17 cellular contexts compared by ENCODE assay signal in genomic region chr2:240473211-240473610, GRCh38. TPM values are rescaled to one million over a fixed set of nuclear protein-coding genes. Genes with fewer than 3 reads are reported as not detected.
DNase-seq lines count a peak whose midpoint lies in the region; ATAC-seq, FAIRE-seq and TF ChIP-seq lines count a peak whose summit lies in the region.
"Had no signal": no experiment of that assay in that cellular context is flagged by ENCODE, and none has a peak within 500 bp of the region (broad histone marks: within the 10 kb centered on the region; RNA-seq: fewer than 3 reads in every experiment).

No MANE protein-coding gene starts in this region.

- H3K27me3 Mint-ChIP-seq in activated CD4-positive, alpha-beta T cell treated with anti-CD3 and anti-CD28 coated beads, Interleukin-2, amount 10 ng/mL, durations not matched to agents 24 days and 14 days = no peaks in the 10 kb centered on the region
- H3K27me3 Mint-ChIP-seq: CD4-positive, alpha-beta T cell; IgD-negative memory B cell had no signal

- H2AFZ ChIP-seq in SK-N-SH (ENCODE audit: low read depth) = no peak overlapping the region

- peak; percentile 23 for FAIRE-seq in small intestine (lab: Jason Lieb, UNC)
- FAIRE-seq: GM12891 had no signal

- no peaks in the 10 kb centered on the region for H4K20me1 ChIP-seq in SK-N-SH (ENCODE audit: insufficient read depth)

- intact Hi-C loops in activated CD4-positive, alpha-beta T cell treated with anti-CD3 and anti-CD28 coated beads, Interleukin-2, amount 10 ng/mL, durations not matched to agents 24 days and 14 days (cut with micrococcal nuclease) = no loop called here

- no peaks in the 10 kb centered on the region for H3K9me2 ChIP-seq in SK-N-SH

- H3K36me3 ChIP-seq in SK-N-SH (replicated peaks in 1 of 2; ENCODE audit: control insufficient read depth in 1 of 2, insufficient read depth in 2 of 2, low read length in 1 of 2) (no peaks in the 10 kb centered on the region), adipocyte (ENCODE audit: control insufficient read depth, insufficient read depth, low read length, severe bottlenecking) (no peaks in the 10 kb centered on the region), small intestine (ENCODE audit: control insufficient read depth in 2 of 2, insufficient read depth in 2 of 2, low read length in 2 of 2) (no peaks in the 10 kb centered on the region)

- H3K4me3 ChIP-seq in SK-N-SH (ENCODE audit: low read depth in 2 of 2, low read length in 1 of 2) (no peak overlapping the region), adipocyte (ENCODE audit: low read length) (peak overlapping the region; percentile 15), small intestine (ENCODE audit: low read depth in 1 of 2, low read length in 2 of 2) (no peak overlapping the region)
- H3K4me3 ChIP-seq: BLaER1 treated with 17β-estradiol and CSF1 and Interleukin-3, amounts not matched to agents 10 nM and 100 nM had no signal

- TF ChIP-seq RAD21 in SK-N-SH (IDR thresholded peaks at IDR 0.05; ENCODE audit: low read length) = no peak

- no peaks in the 10 kb centered on the region for H3K4me1 Mint-ChIP-seq in activated CD4-positive, alpha-beta T cell treated with anti-CD3 and anti-CD28 coated beads, Interleukin-2, amount 10 ng/mL, durations not matched to agents 24 days and 14 days

- no peaks in the 10 kb centered on the region; a peak in 1 of 4 replicates for H3K4me1 ChIP-seq in SK-N-SH (ENCODE audit: control insufficient read depth in 1 of 2, insufficient read depth in 2 of 2, low read depth in 1 of 2, low read length in 1 of 2)
- no peaks in the 10 kb centered on the region for H3K4me1 ChIP-seq in adipocyte (ENCODE audit: control insufficient read depth, insufficient read depth, low read length)
- H3K4me1 ChIP-seq in small intestine (ENCODE audit: control insufficient read depth in 2 of 2, insufficient read depth in 1 of 2, low read depth in 1 of 2, low read length in 1 of 2) = no peaks in the 10 kb centered on the region

- 83% methylated on average over 4 of the region's 4 CpGs for WGBS in SK-N-SH (ENCODE audit: low lambda C conversion rate)
- WGBS in small intestine, 3 donors = 93 to 96% (median 95%) methylated on average over 4 of the region's 4 CpGs

- no peak for TF ChIP-seq CTCF in SK-N-SH (IDR thresholded peaks at IDR 0.05)

- H3K79me2 ChIP-seq in SK-N-SH (ENCODE audit: insufficient read depth) = no peaks in the 10 kb centered on the region

- ATAC-seq in SK-N-SH treated with all-trans-retinoic acid at 6 μM for 48 hours (no peak), GM21526 (IDR thresholded peaks at IDR 0.05; ENCODE audit: low FRiP score, unreplicated experiment) (no peak), GM19452 (IDR thresholded peaks at IDR 0.05; ENCODE audit: unreplicated experiment) (no peak)

- TF ChIP-seq EP300 in SK-N-SH (IDR thresholded peaks at IDR 0.05; ENCODE audit: borderline replicate concordance in 1 of 2, low read depth in 1 of 2, low read length in 1 of 2) = no peak

- no peak overlapping the region for H3K4me2 ChIP-seq in SK-N-SH

- H3K27ac ChIP-seq in SK-N-SH (ENCODE audit: low read depth in 2 of 2, low read length in 1 of 2) (no peak overlapping the region), small intestine (ENCODE audit: low read depth in 1 of 2, low read length in 1 of 2) (no peak overlapping the region)

- H3K27me3 ChIP-seq in SK-N-SH (ENCODE audit: insufficient read depth) (no peaks in the 10 kb centered on the region), adipocyte (replicated peaks; ENCODE audit: control insufficient read depth, insufficient read depth, low read length) (no peaks in the 10 kb centered on the region), small intestine (ENCODE audit: control insufficient read depth in 2 of 2, insufficient read depth in 2 of 2, low read length in 2 of 2) (no peaks in the 10 kb centered on the region)
- H3K27me3 ChIP-seq: BLaER1 treated with 17β-estradiol and CSF1 and Interleukin-3, amounts not matched to agents 10 nM and 100 nM had no signal

- H3K36me3 Mint-ChIP-seq in activated CD4-positive, alpha-beta T cell treated with anti-CD3 and anti-CD28 coated beads, Interleukin-2, amount 10 ng/mL, durations not matched to agents 24 days and 14 days (ENCODE audit: low read depth) = peaks cover 9% of the 10 kb centered on the region

- CTCF ChIA-PET in SK-N-SH (lab: Yijun Ruan, JAX) = interaction anchor here (1.0 to 1.2 kb wide), 2 partner anchors 12 to 41 kb away, joined by 3 read pairs; no protein-coding TSS in a partner anchor

- H3K9me3 Mint-ChIP-seq in activated CD4-positive, alpha-beta T cell treated with anti-CD3 and anti-CD28 coated beads, Interleukin-2, amount 10 ng/mL, durations not matched to agents 24 days and 14 days = peaks cover 11% of the 10 kb centered on the region
- H3K9me3 Mint-ChIP-seq: CD4-positive, alpha-beta T cell had no signal

- no peak overlapping the region for H3K9ac ChIP-seq in SK-N-SH
- no peak overlapping the region for H3K9ac ChIP-seq in adipocyte (ENCODE audit: low read length)
- H3K9ac ChIP-seq: BLaER1 treated with 17β-estradiol and CSF1 and Interleukin-3, amounts not matched to agents 10 nM and 100 nM had no signal

- DNase-seq in SK-N-SH = no peak
- DNase-seq in adipocyte (ENCODE audit: low read depth) = no peak
- peak; percentile 6 for DNase-seq in fibroblast of peridontal ligament (ENCODE audit: extremely low read depth)
- DNase-seq in small intestine = no peak
- DNase-seq in activated CD4-positive, alpha-beta T cell treated with anti-CD3 and anti-CD28 coated beads, Interleukin-2, amount 10 ng/mL, durations not matched to agents 24 days and 14 days = no peak
- DNase-seq: 8988T; ACHN; Calu3; CD4-positive, alpha-beta T cell; DMS 273 treated with DMSO at 0.1 percent for 48 hours; HCEC 1CT had no signal

- H3K4me3 Mint-ChIP-seq in activated CD4-positive, alpha-beta T cell treated with anti-CD3 and anti-CD28 coated beads, Interleukin-2, amount 10 ng/mL, durations not matched to agents 24 days and 14 days = no peak overlapping the region
- H3K4me3 Mint-ChIP-seq: CD4-positive, alpha-beta T cell had no signal

- H3K9me3 ChIP-seq in SK-N-SH (peaks cover 14% of the 10 kb centered on the region), adipocyte (ENCODE audit: control insufficient read depth, low read length) (peaks cover 17% of the 10 kb centered on the region), small intestine (ENCODE audit: control insufficient read depth, low read depth) (no peaks in the 10 kb centered on the region)

- H3F3A ChIP-seq in SK-N-SH (replicated peaks; ENCODE audit: insufficient read depth) = peaks cover 6% of the 10 kb centered on the region

- no peak overlapping the region for H3K27ac Mint-ChIP-seq in activated CD4-positive, alpha-beta T cell treated with anti-CD3 and anti-CD28 coated beads, Interleukin-2, amount 10 ng/mL, durations not matched to agents 24 days and 14 days
- H3K27ac Mint-ChIP-seq: CD4-positive, alpha-beta T cell; IgD-negative memory B cell had no signal

- POLR2A ChIA-PET in SK-N-SH (lab: Yijun Ruan, JAX) = no interaction called here

TF ChIP-seq in SK-N-SH, 30 proteins besides CTCF, POLR2A, EP300 and RAD21 (continues in another document):
- TF ChIP-seq, protein P1, sequence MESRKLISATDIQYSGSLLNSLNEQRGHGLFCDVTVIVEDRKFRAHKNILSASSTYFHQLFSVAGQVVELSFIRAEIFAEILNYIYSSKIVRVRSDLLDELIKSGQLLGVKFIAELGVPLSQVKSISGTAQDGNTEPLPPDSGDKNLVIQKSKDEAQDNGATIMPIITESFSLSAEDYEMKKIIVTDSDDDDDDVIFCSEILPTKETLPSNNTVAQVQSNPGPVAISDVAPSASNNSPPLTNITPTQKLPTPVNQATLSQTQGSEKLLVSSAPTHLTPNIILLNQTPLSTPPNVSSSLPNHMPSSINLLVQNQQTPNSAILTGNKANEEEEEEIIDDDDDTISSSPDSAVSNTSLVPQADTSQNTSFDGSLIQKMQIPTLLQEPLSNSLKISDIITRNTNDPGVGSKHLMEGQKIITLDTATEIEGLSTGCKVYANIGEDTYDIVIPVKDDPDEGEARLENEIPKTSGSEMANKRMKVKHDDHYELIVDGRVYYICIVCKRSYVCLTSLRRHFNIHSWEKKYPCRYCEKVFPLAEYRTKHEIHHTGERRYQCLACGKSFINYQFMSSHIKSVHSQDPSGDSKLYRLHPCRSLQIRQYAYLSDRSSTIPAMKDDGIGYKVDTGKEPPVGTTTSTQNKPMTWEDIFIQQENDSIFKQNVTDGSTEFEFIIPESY (IDR thresholded peaks at IDR 0.05; ENCODE audit: borderline replicate concordance, low read depth) = no peak
- TF ChIP-seq GATA2 (CRISPR knock-in tag; IDR thresholded peaks at IDR 0.05) = no peak
- TF ChIP-seq YY1 (IDR thresholded peaks at IDR 0.05; ENCODE audit: low read depth) = no peak
- no peak for TF ChIP-seq TEAD4 (IDR thresholded peaks at IDR 0.05; ENCODE audit: borderline replicate concordance, insufficient read depth)
- no peak for TF ChIP-seq EZH2phosphoT487 (IDR thresholded peaks at IDR 0.05; ENCODE audit: borderline replicate concordance, low read depth)
- TF ChIP-seq PBX3 (IDR thresholded peaks at IDR 0.05) = no peak
- no peak for TF ChIP-seq USF1 (IDR thresholded peaks at IDR 0.05; ENCODE audit: borderline replicate concordance, low read depth)
- no peak for TF ChIP-seq TAF1 (IDR thresholded peaks at IDR 0.05; ENCODE audit: borderline replicate concordance, low read depth, low read length)
- TF ChIP-seq ELF1 (IDR thresholded peaks at IDR 0.05) = no peak
- no peak for TF ChIP-seq RFX5 (IDR thresholded peaks at IDR 0.05; ENCODE audit: low read length)
- no peak for TF ChIP-seq MXI1 (IDR thresholded peaks at IDR 0.05; ENCODE audit: low read depth, low read length)

RNA-seq across cellular contexts. Expression of gene GPC1, which starts 37.7 kb away (rescaled TPM):
- polyA plus RNA-seq in SK-N-SH (2012; rRNA removed) (49.0 and 65.5 TPM in 2 replicates), small intestine (10 to 100 TPM in 1 of 3 donors, 1 to 10 TPM in 1, under 1 TPM in 1; 0.89 to 15.5 (median 2.7) TPM)
- 25.9 and 50.4 TPM in 2 replicates for polyA plus RNA-seq in SK-N-SH (2012; cell fraction: cytosol; rRNA removed)
- 183 TPM in 2 replicates for polyA plus RNA-seq in SK-N-SH (2012; cell fraction: nucleus; rRNA removed)
- total RNA-seq in activated CD4-positive, alpha-beta T cell treated with anti-CD3 and anti-CD28 coated beads, Interleukin-2, amount 10 ng/mL, durations not matched to agents 24 days and 14 days = 5.9 and 6.6 TPM in 2 replicates
